In the genomic region with DNA sequence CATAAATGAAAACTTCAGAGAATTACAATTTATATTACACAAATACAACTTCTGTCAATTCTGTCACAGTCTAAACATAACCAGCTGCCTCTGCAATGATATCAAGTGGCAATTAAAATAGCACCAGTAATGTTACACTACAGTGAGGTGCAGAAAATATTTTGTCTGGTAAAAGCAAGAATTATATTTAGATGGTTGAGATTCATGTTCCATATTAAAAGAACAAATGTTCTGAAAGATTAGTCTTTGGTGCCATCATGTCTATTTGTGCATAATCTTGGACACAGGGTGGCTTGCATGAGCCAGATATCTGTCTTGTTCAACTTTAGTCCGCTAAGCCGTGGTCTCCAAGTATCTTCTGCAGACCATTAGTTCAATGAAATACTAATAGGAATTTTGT, we compare ENCODE assay signal across 15 cellular contexts. TPM values are rescaled to one million over a fixed set of nuclear protein-coding genes. Genes with fewer than 3 reads are reported as not detected.
DNase-seq lines count a peak whose midpoint lies in the region; ATAC-seq and TF ChIP-seq lines count a peak whose summit lies in the region.
"Had no signal": no experiment of that assay in that cellular context is flagged by ENCODE, and none has a peak within 500 bp of the region (broad histone marks: within the 10 kb centered on the region; RNA-seq: fewer than 3 reads in every experiment).

No MANE protein-coding gene starts in this region.

- H3K9me3 ChIP-seq in right atrium auricular region (peaks cover 0 to 7% of the 10 kb centered on the region in 2 donors), mucosa of descending colon (no peaks in the 10 kb centered on the region), gastrocnemius medialis (no peaks in the 10 kb centered on the region), left lung (peaks cover 0 to 10% of the 10 kb centered on the region in 2 donors)
- H3K9me3 ChIP-seq: A549, Caco-2 had no signal

- in situ Hi-C loops in gastrocnemius medialis (cut with MboI; ENCODE audit: low sequenced_read_pairs in 4 of 4), result no loop called here

- ATAC-seq in Right ventricle myocardium inferior (peak; percentile 46), mucosa of descending colon (no peak), gastrocnemius medialis (peak; percentile 94 to 97), left lung (no peak)
- ATAC-seq: A549 had no signal

- H3K4me3 ChIP-seq in right atrium auricular region (no peak overlapping the region), mucosa of descending colon (no peak overlapping the region), gastrocnemius medialis (no peak overlapping the region), left lung (no peak overlapping the region)
- H3K4me3 ChIP-seq: A549 had no signal

- intact Hi-C loops in Right ventricle myocardium inferior (cut with DNase I), result no loop called here
- intact Hi-C loops in mucosa of descending colon (cut with DNase I, micrococcal nuclease), result no loop called here
- intact Hi-C loops in gastrocnemius medialis (cut with DNase I; ENCODE audit: low total_unique reads), result no loop called here
- intact Hi-C loops in left lung (cut with DNase I), result no loop called here

- H3K27ac ChIP-seq in right atrium auricular region (peak overlapping the region in 1 of 2 donors; percentile 47), gastrocnemius medialis (peak overlapping the region; percentile 31 to 70 (median 66)), left lung (no peak overlapping the region)
- H3K27ac ChIP-seq: 22Rv1, A549, C4-2B had no signal

- H3K4me1 ChIP-seq in right atrium auricular region (no peaks in the 10 kb centered on the region), mucosa of descending colon (ENCODE audit: low read depth) (no peaks in the 10 kb centered on the region), gastrocnemius medialis (peaks cover 24 to 34% of the 10 kb centered on the region in 2 donors), left lung (no peaks in the 10 kb centered on the region)
- H3K4me1 ChIP-seq: A549, Caco-2 had no signal

- no peak for TF ChIP-seq POLR2A in gastrocnemius medialis (IDR thresholded peaks at IDR 0.05)

- H3K27me3 ChIP-seq in right atrium auricular region, result no peaks in the 10 kb centered on the region
- no peaks in the 10 kb centered on the region for H3K27me3 ChIP-seq in gastrocnemius medialis
- no peaks in the 10 kb centered on the region for H3K27me3 ChIP-seq in left lung

- no peaks in the 10 kb centered on the region for H3K36me3 ChIP-seq in right atrium auricular region
- H3K36me3 ChIP-seq in mucosa of descending colon (ENCODE audit: low read depth), result no peaks in the 10 kb centered on the region
- no peaks in the 10 kb centered on the region for H3K36me3 ChIP-seq in gastrocnemius medialis
- H3K36me3 ChIP-seq in left lung, result no peaks in the 10 kb centered on the region

- no peak for TF ChIP-seq CTCF in right atrium auricular region (IDR thresholded peaks at IDR 0.05)
- peak; percentile 7 for TF ChIP-seq CTCF in mucosa of descending colon (IDR thresholded peaks at IDR 0.05)
- no peak for TF ChIP-seq CTCF in gastrocnemius medialis (IDR thresholded peaks at IDR 0.05 in 4 of 5, conservative IDR thresholded peaks at IDR 0.05 in 1 of 5)
- no peak for TF ChIP-seq CTCF in left lung (IDR thresholded peaks at IDR 0.05)

- DNase-seq in Right ventricle myocardium inferior (ENCODE audit: missing footprints) (no peak), right atrium auricular region (ENCODE audit: low spot score) (no peak), mucosa of descending colon (no peak), gastrocnemius medialis (no peak), amniotic stem cell (lab: John Stamatoyannopoulos, UW) (no peak), left lung (no peak), hippocampal formation (lab: John Stamatoyannopoulos, UW) (no peak)
- DNase-seq: AML-193; Caco-2; CD4-positive, alpha-beta T cell; H9 had no signal

RNA-seq across cellular contexts. Expression of a gene that starts 29.0 kb away (rescaled TPM):
- total RNA-seq in Right ventricle myocardium inferior (12.7 TPM), right atrium auricular region (1 to 10 TPM; 1.7 to 6.3 TPM), mucosa of descending colon (1 to 10 TPM in 2 of 3 donors, under 1 TPM in 1; 0.69 to 2.9 (median 1.9) TPM), gastrocnemius medialis (1 to 10 TPM in 3 of 4 donors, under 1 TPM in 1; 0.66 to 3.9 (median 2.6) TPM), left lung (1 to 10 TPM; 4.9 to 8.7 TPM)
- total RNA-seq: Caco-2; CD4-positive, alpha-beta T cell; HT-29 had no signal

Comparison
In these comparisons a context has a peak if more than half of its experiments do, and no peak if none do; other contexts are left out.
1. ATAC-seq: peak in Right ventricle myocardium inferior (single experiment) and gastrocnemius medialis (2 of 2); none in mucosa of descending colon (single experiment) and left lung (single experiment).
2. H3K27ac ChIP-seq: peak in gastrocnemius medialis (4 of 4); none in left lung (0 of 2).